In the genomic region with DNA sequence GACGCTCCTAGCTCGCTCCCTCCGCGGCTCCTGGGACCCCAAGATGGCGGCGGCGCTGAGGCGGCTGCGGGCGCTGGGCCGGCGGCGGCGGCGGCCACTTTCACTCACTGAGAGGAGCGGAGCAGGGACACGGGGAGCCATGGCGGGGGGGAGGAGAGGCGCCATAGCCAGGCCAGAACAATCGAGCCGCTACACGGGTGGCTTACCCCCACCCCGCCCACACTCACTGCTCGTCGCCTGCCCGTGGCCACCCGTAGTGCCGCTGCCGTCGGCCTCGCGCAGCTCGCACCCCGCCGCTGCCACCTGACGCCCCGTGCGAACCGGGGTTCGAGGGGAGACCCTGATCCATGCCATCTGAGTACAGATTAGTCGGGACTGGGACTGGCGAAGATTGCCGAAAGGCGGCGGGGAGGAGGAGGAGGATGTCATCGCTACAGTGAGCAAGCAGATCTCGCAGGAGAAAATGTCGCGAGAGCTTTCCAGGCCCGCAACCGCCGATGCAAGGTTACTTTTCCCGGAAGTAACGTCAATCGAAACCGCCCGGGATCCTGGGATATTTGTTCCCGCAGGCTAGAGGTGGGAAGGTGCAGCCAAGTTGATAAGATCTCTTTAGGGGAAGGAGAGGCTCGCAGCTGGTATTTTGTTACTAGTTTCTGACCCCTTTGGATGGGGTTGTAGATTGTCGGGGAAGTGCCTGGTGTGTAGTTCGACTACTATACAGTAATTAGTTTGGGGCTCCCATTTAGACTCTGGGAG, we compare ENCODE assay signal across 1 cellular context.
TF ChIP-seq lines count a peak whose summit lies in the region.

Gene INO80, minus strand, starts transcription at position 165 of the 756 bp plus-strand sequence. CDS start 19,970 bp downstream, outside the sequence.

TF ChIP-seq in K562, 482 proteins besides CTCF, POLR2A, EP300 and RAD21 (continued from another document and continues in another):
- TF ChIP-seq, protein P1, sequence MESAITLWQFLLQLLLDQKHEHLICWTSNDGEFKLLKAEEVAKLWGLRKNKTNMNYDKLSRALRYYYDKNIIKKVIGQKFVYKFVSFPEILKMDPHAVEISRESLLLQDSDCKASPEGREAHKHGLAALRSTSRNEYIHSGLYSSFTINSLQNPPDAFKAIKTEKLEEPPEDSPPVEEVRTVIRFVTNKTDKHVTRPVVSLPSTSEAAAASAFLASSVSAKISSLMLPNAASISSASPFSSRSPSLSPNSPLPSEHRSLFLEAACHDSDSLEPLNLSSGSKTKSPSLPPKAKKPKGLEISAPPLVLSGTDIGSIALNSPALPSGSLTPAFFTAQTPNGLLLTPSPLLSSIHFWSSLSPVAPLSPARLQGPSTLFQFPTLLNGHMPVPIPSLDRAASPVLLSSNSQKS (CRISPR knock-in tag; IDR thresholded peaks at IDR 0.05), result no peak
- TF ChIP-seq KAT8 (IDR thresholded peaks at IDR 0.05; ENCODE audit: low read depth), result no peak
- TF ChIP-seq LARP7 (IDR thresholded peaks at IDR 0.05), result no peak
- TF ChIP-seq ZNF589 (CRISPR knock-in tag; IDR thresholded peaks at IDR 0.05; ENCODE audit: low read depth), result 0 out of 2 replicates have a peak, but pooled peaks have one; percentile 11
- peak; percentile 13; the same call in 1 of the 2 replicates for TF ChIP-seq MBD2 (IDR thresholded peaks at IDR 0.05; ENCODE audit: borderline replicate concordance, low read depth)
- TF ChIP-seq ZNF609 (CRISPR knock-in tag; IDR thresholded peaks at IDR 0.05; ENCODE audit: borderline replicate concordance), result 0 out of 2 replicates have a peak, but pooled peaks have one; percentile 51
- no peak for TF ChIP-seq BDP1 (IDR thresholded peaks at IDR 0.05; ENCODE audit: insufficient read depth, insufficient read length)
- TF ChIP-seq SMARCE1 (IDR thresholded peaks at IDR 0.05), result peak; percentile 74
- peak; percentile 76 for TF ChIP-seq EGR1 (conservative IDR thresholded peaks at IDR 0.05)
- TF ChIP-seq ZNF76 (CRISPR knock-in tag; IDR thresholded peaks at IDR 0.05; ENCODE audit: borderline replicate concordance), result peak; percentile 63; the same call in 1 of the 2 replicates
- TF ChIP-seq HIVEP1 (CRISPR knock-in tag; IDR thresholded peaks at IDR 0.05), result no peak
- no peak for TF ChIP-seq ZNF23 (CRISPR knock-in tag; IDR thresholded peaks at IDR 0.05)
- no peak for TF ChIP-seq KLF6 (CRISPR knock-in tag; IDR thresholded peaks at IDR 0.05; ENCODE audit: borderline replicate concordance)
- peak; percentile 63 for TF ChIP-seq GATA2 (CRISPR knock-in tag; IDR thresholded peaks at IDR 0.05)
- TF ChIP-seq, protein P2, sequence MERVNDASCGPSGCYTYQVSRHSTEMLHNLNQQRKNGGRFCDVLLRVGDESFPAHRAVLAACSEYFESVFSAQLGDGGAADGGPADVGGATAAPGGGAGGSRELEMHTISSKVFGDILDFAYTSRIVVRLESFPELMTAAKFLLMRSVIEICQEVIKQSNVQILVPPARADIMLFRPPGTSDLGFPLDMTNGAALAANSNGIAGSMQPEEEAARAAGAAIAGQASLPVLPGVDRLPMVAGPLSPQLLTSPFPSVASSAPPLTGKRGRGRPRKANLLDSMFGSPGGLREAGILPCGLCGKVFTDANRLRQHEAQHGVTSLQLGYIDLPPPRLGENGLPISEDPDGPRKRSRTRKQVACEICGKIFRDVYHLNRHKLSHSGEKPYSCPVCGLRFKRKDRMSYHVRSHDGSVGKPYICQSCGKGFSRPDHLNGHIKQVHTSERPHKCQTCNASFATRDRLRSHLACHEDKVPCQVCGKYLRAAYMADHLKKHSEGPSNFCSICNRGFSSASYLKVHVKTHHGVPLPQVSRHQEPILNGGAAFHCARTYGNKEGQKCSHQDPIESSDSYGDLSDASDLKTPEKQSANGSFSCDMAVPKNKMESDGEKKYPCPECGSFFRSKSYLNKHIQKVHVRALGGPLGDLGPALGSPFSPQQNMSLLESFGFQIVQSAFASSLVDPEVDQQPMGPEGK (CRISPR knock-in tag; IDR thresholded peaks at IDR 0.05; ENCODE audit: borderline replicate concordance), result no peak
- TF ChIP-seq FOXP1 (CRISPR knock-in tag; IDR thresholded peaks at IDR 0.05), result peak; percentile 93
- TF ChIP-seq, protein P3, sequence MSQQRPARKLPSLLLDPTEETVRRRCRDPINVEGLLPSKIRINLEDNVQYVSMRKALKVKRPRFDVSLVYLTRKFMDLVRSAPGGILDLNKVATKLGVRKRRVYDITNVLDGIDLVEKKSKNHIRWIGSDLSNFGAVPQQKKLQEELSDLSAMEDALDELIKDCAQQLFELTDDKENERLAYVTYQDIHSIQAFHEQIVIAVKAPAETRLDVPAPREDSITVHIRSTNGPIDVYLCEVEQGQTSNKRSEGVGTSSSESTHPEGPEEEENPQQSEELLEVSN (IDR thresholded peaks at IDR 0.05; ENCODE audit: borderline replicate concordance in 1 of 2, extremely low read depth in 1 of 2, insufficient read depth in 1 of 2, insufficient read length in 1 of 2, low read depth in 1 of 2, low read length in 1 of 2, poor library complexity in 1 of 2, severe bottlenecking in 1 of 2), result peak in 1 of 2 experiments; percentile 46
- TF ChIP-seq ZNF347 (CRISPR knock-in tag; IDR thresholded peaks at IDR 0.05; ENCODE audit: low read depth), result no peak
- TF ChIP-seq PRPF4 (IDR thresholded peaks at IDR 0.05; ENCODE audit: insufficient read depth, low read depth, low read length, poor library complexity, severe bottlenecking), result peak; percentile 65
- peak; percentile 38; the same call in 1 of the 2 replicates for TF ChIP-seq ZNF143 (CRISPR knock-in tag; IDR thresholded peaks at IDR 0.05)
- TF ChIP-seq PHTF2 (CRISPR knock-in tag; IDR thresholded peaks at IDR 0.05), result no peak
- TF ChIP-seq CBX3 (IDR thresholded peaks at IDR 0.05; ENCODE audit: borderline replicate concordance in 1 of 2, low read length in 2 of 2), result no peak; a peak in 1 of 3 replicates
- TF ChIP-seq, protein P4, sequence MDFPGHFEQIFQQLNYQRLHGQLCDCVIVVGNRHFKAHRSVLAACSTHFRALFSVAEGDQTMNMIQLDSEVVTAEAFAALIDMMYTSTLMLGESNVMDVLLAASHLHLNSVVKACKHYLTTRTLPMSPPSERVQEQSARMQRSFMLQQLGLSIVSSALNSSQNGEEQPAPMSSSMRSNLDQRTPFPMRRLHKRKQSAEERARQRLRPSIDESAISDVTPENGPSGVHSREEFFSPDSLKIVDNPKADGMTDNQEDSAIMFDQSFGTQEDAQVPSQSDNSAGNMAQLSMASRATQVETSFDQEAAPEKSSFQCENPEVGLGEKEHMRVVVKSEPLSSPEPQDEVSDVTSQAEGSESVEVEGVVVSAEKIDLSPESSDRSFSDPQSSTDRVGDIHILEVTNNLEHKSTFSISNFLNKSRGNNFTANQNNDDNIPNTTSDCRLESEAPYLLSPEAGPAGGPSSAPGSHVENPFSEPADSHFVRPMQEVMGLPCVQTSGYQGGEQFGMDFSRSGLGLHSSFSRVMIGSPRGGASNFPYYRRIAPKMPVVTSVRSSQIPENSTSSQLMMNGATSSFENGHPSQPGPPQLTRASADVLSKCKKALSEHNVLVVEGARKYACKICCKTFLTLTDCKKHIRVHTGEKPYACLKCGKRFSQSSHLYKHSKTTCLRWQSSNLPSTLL (IDR thresholded peaks at IDR 0.05), result no peak
- TF ChIP-seq GTF2B (IDR thresholded peaks at IDR 0.05; ENCODE audit: extremely low read depth, insufficient read length), result peak; percentile 42
- TF ChIP-seq ELF1 (tag; IDR thresholded peaks at IDR 0.05), result peak; percentile 92
- peak; percentile 38; the same call in 1 of the 2 replicates for TF ChIP-seq SMAD3 (CRISPR knock-in tag; conservative IDR thresholded peaks at IDR 0.05)
- peak; percentile 78 for TF ChIP-seq RB1 (IDR thresholded peaks at IDR 0.05; ENCODE audit: low read depth)
- TF ChIP-seq U2AF1 (optimal IDR thresholded peaks at IDR 0.05; ENCODE audit: low read depth, low read length), result peak; percentile 75
- TF ChIP-seq ZNF644 (tag; IDR thresholded peaks at IDR 0.05; ENCODE audit: low read depth), result no peak
- TF ChIP-seq THRB (CRISPR knock-in tag; conservative IDR thresholded peaks at IDR 0.05), result peak; percentile 86
- 0 out of 2 replicates have a peak, but pooled peaks have one; percentile 27 for TF ChIP-seq SAFB (IDR thresholded peaks at IDR 0.05; ENCODE audit: borderline replicate concordance, low read depth, low read length)
- peak; percentile 96 for TF ChIP-seq L3MBTL2 (IDR thresholded peaks at IDR 0.05)
- TF ChIP-seq SNRNP70 (optimal IDR thresholded peaks at IDR 0.05; ENCODE audit: low read depth, low read length), result no peak
- TF ChIP-seq HSF4 (CRISPR knock-in tag; IDR thresholded peaks at IDR 0.05; ENCODE audit: borderline replicate concordance), result no peak
- peak; percentile 64 for TF ChIP-seq HNRNPK (IDR thresholded peaks at IDR 0.05; ENCODE audit: low read depth, low read length, poor library complexity, severe bottlenecking)
- TF ChIP-seq BHLHE40 (IDR thresholded peaks at IDR 0.05; ENCODE audit: low read length), result peak; percentile 3; the same call in 1 of the 2 replicates
- TF ChIP-seq HDAC1 (IDR thresholded peaks at IDR 0.05), result peak in 1 of 2 experiments; percentile 23; a peak in 1 of 4 replicates
- no peak for TF ChIP-seq CBFA2T3 (IDR thresholded peaks at IDR 0.05)
- TF ChIP-seq BACH1 (tag; IDR thresholded peaks at IDR 0.05), result peak; percentile 30; the same call in 1 of the 2 replicates
- peak; percentile 70 for TF ChIP-seq PKNOX1 (IDR thresholded peaks at IDR 0.05)
- 0 out of 2 replicates have a peak, but pooled peaks have one; percentile 61 for TF ChIP-seq HMGXB4 (CRISPR knock-in tag; IDR thresholded peaks at IDR 0.05)
- peak; percentile 45 to 55; a peak in 2 of 4 replicates for TF ChIP-seq ETV6 (IDR thresholded peaks at IDR 0.05; ENCODE audit: borderline replicate concordance in 1 of 2, low read depth in 2 of 2, low read length in 1 of 2)
- TF ChIP-seq ETV6 (CRISPR knock-in tag; IDR thresholded peaks at IDR 0.05; ENCODE audit: borderline replicate concordance), result peak; percentile 87; the same call in 1 of the 2 replicates
- TF ChIP-seq SMARCA5 (IDR thresholded peaks at IDR 0.05), result no peak
- TF ChIP-seq RBM14 (IDR thresholded peaks at IDR 0.05; ENCODE audit: borderline replicate concordance, insufficient read depth, low read depth, low read length), result no peak
- TF ChIP-seq NR2F6 (CRISPR knock-in tag; IDR thresholded peaks at IDR 0.05), result no peak
- no peak for TF ChIP-seq BCOR (IDR thresholded peaks at IDR 0.05)
